In the genomic region with DNA sequence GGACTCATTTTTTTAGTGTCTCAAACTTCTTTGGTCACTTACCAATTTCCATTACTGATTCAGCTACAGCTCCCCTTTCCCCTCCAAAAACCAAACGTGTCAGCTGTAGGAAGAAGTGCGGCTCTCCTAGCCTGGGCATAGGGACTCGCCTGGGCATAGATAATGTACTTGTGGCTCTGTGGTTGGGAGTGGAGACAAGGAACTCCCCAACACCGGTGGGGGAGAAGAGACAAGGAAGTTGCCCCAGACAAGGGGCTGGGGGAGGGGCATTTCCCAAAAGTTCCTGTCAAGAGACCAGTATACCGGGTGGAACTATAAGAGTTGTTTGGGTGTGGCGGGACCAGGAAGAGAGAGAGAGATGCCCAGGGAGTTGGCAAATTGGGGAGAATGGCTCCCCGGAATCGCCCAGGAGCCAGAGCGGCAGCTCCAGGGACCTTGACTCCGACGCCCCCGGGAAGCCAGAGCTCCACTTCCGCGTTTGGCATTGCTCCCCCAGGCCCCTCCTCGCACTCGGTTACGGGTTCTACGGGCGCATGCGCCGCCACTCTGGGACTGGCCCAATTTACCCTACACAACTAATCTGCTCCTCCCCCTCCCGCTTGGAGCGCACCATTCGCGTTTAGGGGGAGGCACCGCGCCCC, we compare ENCODE assay signal across 8 cellular contexts. TPM values are rescaled to one million over a fixed set of nuclear protein-coding genes. Genes with fewer than 3 reads are reported as not detected.
A peak's percentile ranks its signal among the peaks of the same experiment; 100 is the strongest.
DNase-seq lines count a peak whose midpoint lies in the region; ATAC-seq and TF ChIP-seq lines count a peak whose summit lies in the region.

No MANE protein-coding gene starts in this region.

- H3K4me3 ChIP-seq in WI38 (ENCODE audit: low read depth, low read length), result peak overlapping the region; percentile 78
- peak overlapping the region; percentile 94 for H3K4me3 ChIP-seq in choroid plexus epithelial cell (ENCODE audit: low read depth, low read length)

- DNase-seq in AG08396 (ENCODE audit: low spot score), result peak; percentile 93
- DNase-seq in NCI-H2227 (lab: John Stamatoyannopoulos, UW; ENCODE audit: unreplicated experiment), result peak; percentile 98
- DNase-seq in choroid plexus epithelial cell (ENCODE audit: low read depth), result peak; percentile 97
- peak; percentile 97 to 98 for DNase-seq in left colon
- peak; percentile 86 to 93 for DNase-seq in stimulated activated CD4-positive, alpha-beta T cell treated with anti-CD3 and anti-CD28 coated beads, Interleukin-1b, Interleukin-23, amount 100 ng/mL, for 4 hours (ENCODE audit: low read depth in 2 of 2)

- intact Hi-C loops in left colon (cut with DNase I, micrococcal nuclease), result no loop called here

- ATAC-seq in GM18868 (IDR thresholded peaks at IDR 0.05; ENCODE audit: unreplicated experiment) (peak; percentile 71), HG03097 (IDR thresholded peaks at IDR 0.05; ENCODE audit: low FRiP score, unreplicated experiment) (peak; percentile 66), left colon (peak; percentile 72)

- no peak for TF ChIP-seq CTCF in WI38 (IDR thresholded peaks at IDR 0.05; ENCODE audit: low read depth, low read length)
- no peak for TF ChIP-seq CTCF in choroid plexus epithelial cell (conservative IDR thresholded peaks at IDR 0.05; ENCODE audit: low read depth, low read length)

RNA-seq across cellular contexts. Expression of gene ZFAND3, which starts 0.9 kb away (rescaled TPM):
- 10 to 100 TPM; 66.4 to 77.0 TPM for total RNA-seq in left colon

Comparison
In these comparisons a context has a peak if more than half of its experiments do, and no peak if none do; other contexts are left out.
1. Peak in every context shown above with its lines: DNase-seq, ATAC-seq and H3K4me3 ChIP-seq.